ENCODE assay signal across 8 cellular contexts in genomic region chr2:233449071-233449901, GRCh38.
DNase-seq lines count a peak whose midpoint lies in the region; ATAC-seq and TF ChIP-seq lines count a peak whose summit lies in the region.

No MANE protein-coding gene starts in this region.

- no peaks in the 10 kb centered on the region for H3K4me1 ChIP-seq in Peyer's patch

- TF ChIP-seq POLR2A in Peyer's patch (IDR thresholded peaks at IDR 0.05): no peak

- peaks cover 0 to 96% (median 0%) of the 10 kb centered on the region in 3 donors for H3K36me3 ChIP-seq in Peyer's patch

- no peak overlapping the region for H3K27ac ChIP-seq in Peyer's patch

- TF ChIP-seq CTCF in Peyer's patch (IDR thresholded peaks at IDR 0.05): peak in 4 of 6 experiments; percentile 25 to 47 (median 44)

- in situ Hi-C loops in G401 (cut with HindIII; ENCODE audit: low sequenced_read_pairs): no loop called here

- H3K9me3 ChIP-seq in Peyer's patch: no peaks in the 10 kb centered on the region

- no peaks in the 10 kb centered on the region for H3K27me3 ChIP-seq in Peyer's patch

- no peak for ATAC-seq in GM18858 (IDR thresholded peaks at IDR 0.05; ENCODE audit: unreplicated experiment)
- ATAC-seq in GM18498 (IDR thresholded peaks at IDR 0.05; ENCODE audit: unreplicated experiment): no peak

- intact Hi-C loops in posterior cingulate gyrus (cut with DNase I): loop anchor here (5.0 to 10.0 kb wide), 4 partner anchors 64 to 263 kb away; partner anchors contain the start of genes ATG16L1 and UGT1A5

- H3K4me3 ChIP-seq in Peyer's patch: no peak overlapping the region

- DNase-seq in G401 (ENCODE audit: low spot score) (peak; percentile 76), Peyer's patch (peak in 2 of 3 donors; percentile 49 to 58), foreskin melanocyte (peak; percentile 5), posterior cingulate gyrus (peak; percentile 50 to 96 (median 68)), NOMO-1 (lab: John Stamatoyannopoulos, UW; ENCODE audit: unreplicated experiment in 2 of 2) (no peak)
- DNase-seq in activated CD4-positive, alpha-beta T cell treated with anti-CD3 and anti-CD28 coated beads for 1 hour: no peak

Comparison
In these comparisons a context has a peak if more than half of its experiments do, and no peak if none do; other contexts are left out.
1. DNase-seq: peak in G401 (single experiment), Peyer's patch (2 of 3), foreskin melanocyte (single experiment) and posterior cingulate gyrus (10 of 10); none in activated CD4-positive, alpha-beta T cell treated with anti-CD3 and anti-CD28 coated beads for 1 hour (single experiment) and NOMO-1 (0 of 2).